Comparison of ENCODE assay signal across 8 cellular contexts in the genomic region with DNA sequence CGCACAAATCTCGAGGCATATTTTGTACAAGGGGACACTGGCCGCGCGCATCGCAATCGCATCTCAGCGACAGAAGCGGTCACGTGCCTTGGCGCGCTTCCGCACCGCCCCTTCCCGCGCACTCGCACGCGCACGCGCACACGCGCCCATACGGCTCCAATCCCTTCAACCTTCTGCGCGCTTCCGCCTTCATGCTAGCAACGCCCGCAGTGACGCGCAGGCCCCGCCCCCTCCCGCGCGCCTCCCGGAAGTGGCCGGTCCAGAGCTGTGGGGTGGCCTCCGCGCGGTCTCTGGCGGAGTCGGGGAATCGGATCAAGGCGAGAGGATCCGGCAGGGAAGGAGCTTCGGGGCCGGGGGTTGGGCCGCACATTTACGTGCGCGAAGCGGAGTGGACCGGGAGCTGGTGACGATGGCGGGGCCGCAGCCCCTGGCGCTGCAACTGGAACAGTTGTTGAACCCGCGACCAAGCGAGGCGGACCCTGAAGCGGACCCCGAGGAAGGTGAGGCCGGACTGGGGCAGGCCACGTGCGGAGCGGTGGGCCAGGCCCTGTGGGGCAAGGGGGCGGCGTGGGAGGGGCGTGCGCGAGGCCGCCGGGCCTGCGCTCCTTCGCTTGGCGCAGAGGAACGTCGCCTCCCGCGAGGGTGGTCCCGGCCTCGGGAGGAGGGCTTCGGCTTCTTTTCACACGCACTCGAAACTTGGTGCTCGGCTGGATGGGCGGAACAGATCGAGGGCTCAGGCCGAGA. TPM values are rescaled to one million over a fixed set of nuclear protein-coding genes. Genes with fewer than 3 reads are reported as not detected.
DNase-seq lines count a peak whose midpoint lies in the region; ATAC-seq, FAIRE-seq and TF ChIP-seq lines count a peak whose summit lies in the region.

A gene with protein sequence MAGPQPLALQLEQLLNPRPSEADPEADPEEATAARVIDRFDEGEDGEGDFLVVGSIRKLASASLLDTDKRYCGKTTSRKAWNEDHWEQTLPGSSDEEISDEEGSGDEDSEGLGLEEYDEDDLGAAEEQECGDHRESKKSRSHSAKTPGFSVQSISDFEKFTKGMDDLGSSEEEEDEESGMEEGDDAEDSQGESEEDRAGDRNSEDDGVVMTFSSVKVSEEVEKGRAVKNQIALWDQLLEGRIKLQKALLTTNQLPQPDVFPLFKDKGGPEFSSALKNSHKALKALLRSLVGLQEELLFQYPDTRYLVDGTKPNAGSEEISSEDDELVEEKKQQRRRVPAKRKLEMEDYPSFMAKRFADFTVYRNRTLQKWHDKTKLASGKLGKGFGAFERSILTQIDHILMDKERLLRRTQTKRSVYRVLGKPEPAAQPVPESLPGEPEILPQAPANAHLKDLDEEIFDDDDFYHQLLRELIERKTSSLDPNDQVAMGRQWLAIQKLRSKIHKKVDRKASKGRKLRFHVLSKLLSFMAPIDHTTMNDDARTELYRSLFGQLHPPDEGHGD (plus strand): TSS at position 238 of the 744 bp plus-strand sequence. CDS start 172 bp downstream, at position 410.

- peak within 1 kb of the TSS; percentile 87 for H3K27ac Mint-ChIP-seq in activated naive CD4-positive, alpha-beta T cell treated with anti-CD3 and anti-CD28 coated beads for 36 hours

- H3K4me3 ChIP-seq in GM06990 (replicated peaks; ENCODE audit: low read depth, low read length) (peak within 1 kb of the TSS; percentile 92), NB4 (ENCODE audit: low read depth, low read length) (peak within 1 kb of the TSS; percentile 98)

- peaks cover 28% of the 10 kb centered on the region for H3K27me3 Mint-ChIP-seq in activated naive CD4-positive, alpha-beta T cell treated with anti-CD3 and anti-CD28 coated beads for 36 hours (ENCODE audit: low read depth)

- TF ChIP-seq CTCF in GM06990 (IDR thresholded peaks at IDR 0.05; ENCODE audit: insufficient read depth, low read length, poor library complexity, severe bottlenecking): no peak
- TF ChIP-seq CTCF in NB4 (IDR thresholded peaks at IDR 0.05; ENCODE audit: low read depth, low read length): no peak

- intact Hi-C loops in activated naive CD4-positive, alpha-beta T cell treated with anti-CD3 and anti-CD28 coated beads for 36 hours (cut with micrococcal nuclease): loop anchor here (1.0 to 10.0 kb wide), 5 partner anchors 28 to 404 kb away; a partner anchor contains a TSS

- peaks cover 10% of the 10 kb centered on the region for H3K36me3 ChIP-seq in GM06990 (ENCODE audit: control insufficient read depth, insufficient read depth, low read length)

- CTCF ChIA-PET in activated naive CD4-positive, alpha-beta T cell treated with anti-CD3 and anti-CD28 coated beads for 36 hours (lab: Charles Lee): interaction anchor here (1.7 kb wide), 1 partner anchor 27 kb away, joined by 7 read pairs; no protein-coding TSS in a partner anchor

- FAIRE-seq in frontal cortex (lab: Jason Lieb, UNC): no peak

- peak; percentile 84 for ATAC-seq in HG02571 (IDR thresholded peaks at IDR 0.05; ENCODE audit: unreplicated experiment)

- H3K27me3 ChIP-seq in GM06990 (replicated peaks; ENCODE audit: control insufficient read depth, insufficient read depth, low read length): peaks cover 3% of the 10 kb centered on the region; the same call in 1 of the 2 replicates

- peaks cover 39% of the 10 kb centered on the region for H3K4me1 Mint-ChIP-seq in activated naive CD4-positive, alpha-beta T cell treated with anti-CD3 and anti-CD28 coated beads for 36 hours (ENCODE audit: low read depth)

- H3K27ac ChIP-seq in substantia nigra (ENCODE audit: low read depth, low read length, poor library complexity, severe bottlenecking): peak within 1 kb of the TSS; percentile 76

- peak; percentile 87 for TF ChIP-seq POLR2A in NB4 (IDR thresholded peaks at IDR 0.05; ENCODE audit: extremely low read depth, insufficient read length)

- no peaks in the 10 kb centered on the region for H3K9me3 Mint-ChIP-seq in activated naive CD4-positive, alpha-beta T cell treated with anti-CD3 and anti-CD28 coated beads for 36 hours

- DNase-seq in GM06990 (ENCODE audit: extremely low read depth, insufficient read length): peak; percentile 100
- DNase-seq in NB4 (ENCODE audit: low read depth): peak; percentile 98
- peak; percentile 97 for DNase-seq in SK-N-DZ (ENCODE audit: low spot score)
- DNase-seq in activated naive CD4-positive, alpha-beta T cell treated with anti-CD3 and anti-CD28 coated beads for 36 hours: peak; percentile 96
- DNase-seq in frontal cortex (ENCODE audit: low spot score in 2 of 2): peak; percentile 99
- DNase-seq in non-pigmented ciliary epithelial cell (ENCODE audit: low read depth): peak; percentile 68
- peak; percentile 56 to 99 (median 93) for DNase-seq in substantia nigra (lab: John Stamatoyannopoulos, UW)

- H3K4me3 Mint-ChIP-seq in activated naive CD4-positive, alpha-beta T cell treated with anti-CD3 and anti-CD28 coated beads for 36 hours: peak within 1 kb of the TSS; percentile 93

- H3K36me3 Mint-ChIP-seq in activated naive CD4-positive, alpha-beta T cell treated with anti-CD3 and anti-CD28 coated beads for 36 hours (ENCODE audit: low read depth): peaks cover 31% of the 10 kb centered on the region

RNA-seq across cellular contexts. Expression of the gene that starts here (rescaled TPM):
- 30.3 and 49.6 TPM in 2 replicates for polyA plus RNA-seq in SK-N-DZ (2014; cell fraction: cytosol; rRNA removed)
- polyA plus RNA-seq in SK-N-DZ (2014; cell fraction: nucleus; rRNA removed): 15.5 and 27.1 TPM in 2 replicates
- total RNA-seq in activated naive CD4-positive, alpha-beta T cell treated with anti-CD3 and anti-CD28 coated beads for 36 hours: 10 to 100 TPM; 58.9 to 69.8 TPM
- 21.2 TPM for total RNA-seq in frontal cortex

Comparison
In these comparisons a context has a peak if more than half of its experiments do, and no peak if none do; other contexts are left out.
1. Peak in every context shown above with its lines: DNase-seq, ATAC-seq, H3K4me3 ChIP-seq and H3K27ac ChIP-seq.